In genomic region chr19:54286283-54286682, GRCh38 we compare ENCODE assay signal across 11 cellular contexts. TPM values are rescaled to one million over a fixed set of nuclear protein-coding genes. Genes with fewer than 3 reads are reported as not detected.
DNase-seq lines count a peak whose midpoint lies in the region; ATAC-seq, FAIRE-seq and TF ChIP-seq lines count a peak whose summit lies in the region.
"Not testable (repeated sequence)": the region's sequence is repeated elsewhere in the genome, so short reads cannot be mapped to it uniquely, and the experiment has no call there.
"Had no signal": no experiment of that assay in that cellular context is flagged by ENCODE, and none has a peak within 500 bp of the region (broad histone marks: within the 10 kb centered on the region; RNA-seq: fewer than 3 reads in every experiment).

No MANE protein-coding gene starts in this region.

- intact Hi-C loops in mucosa of descending colon (cut with DNase I, micrococcal nuclease): not testable (repeated sequence)

- not testable (repeated sequence) for TF ChIP-seq CTCF in bronchial epithelial cell (IDR thresholded peaks at IDR 0.05; ENCODE audit: insufficient read depth, low read length, severe bottlenecking); glutamatergic neuron (IDR thresholded peaks at IDR 0.05; ENCODE audit: partially characterized antibody, unreplicated experiment); mucosa of descending colon (IDR thresholded peaks at IDR 0.05)

- H3K27me3 Mint-ChIP-seq in glutamatergic neuron (ENCODE audit: unreplicated experiment): peaks cover 13% of the 10 kb centered on the region

- H3K27ac Mint-ChIP-seq in glutamatergic neuron (ENCODE audit: unreplicated experiment): peak overlapping the region; percentile 44
- H3K27ac Mint-ChIP-seq in stimulated activated effector memory CD8-positive, alpha-beta T cell treated with anti-CD3 and anti-CD28 coated beads, Interleukin-12 subunit alpha, Interleukin-12 subunit beta, amount 100 ng/mL, for 72 hours: peak overlapping the region; percentile 26

- not testable (repeated sequence) for H3K36me3 ChIP-seq in BLaER1 treated with 17β-estradiol and CSF1 and Interleukin-3, amounts not matched to agents 10 nM and 100 nM; bronchial epithelial cell (ENCODE audit: control insufficient read depth, insufficient read depth, low read length); mucosa of descending colon (ENCODE audit: low read depth)

- peak overlapping the region; percentile 89 to 100 (median 98) for H3K4me2 ChIP-seq in BLaER1 treated with 17β-estradiol and CSF1 and Interleukin-3, amounts not matched to agents 10 nM and 100 nM

- not testable (repeated sequence) for DNase-seq in GM18507 (ENCODE audit: extremely low spot score, insufficient read length, low read depth); bronchial epithelial cell (ENCODE audit: low read depth); glutamatergic neuron; mucosa of descending colon; stimulated activated effector memory CD8-positive, alpha-beta T cell treated with anti-CD3 and anti-CD28 coated beads, Interleukin-12 subunit alpha, Interleukin-12 subunit beta, amount 100 ng/mL, for 72 hours (ENCODE audit: low spot score in 2 of 2); urothelium cell line (ENCODE audit: low spot score)
- DNase-seq in RPMI8226: peak; percentile 30

- FAIRE-seq in GM18507 (lab: Jason Lieb, UNC): peak; percentile 89
- FAIRE-seq in bronchial epithelial cell (lab: Jason Lieb, UNC): peak; percentile 97
- peak; percentile 62 for FAIRE-seq in urothelium cell line (lab: Jason Lieb, UNC)

- peaks cover 24% of the 10 kb centered on the region for H3K9me3 Mint-ChIP-seq in glutamatergic neuron (ENCODE audit: unreplicated experiment)
- not testable (repeated sequence) for H3K9me3 Mint-ChIP-seq in stimulated activated effector memory CD8-positive, alpha-beta T cell treated with anti-CD3 and anti-CD28 coated beads, Interleukin-12 subunit alpha, Interleukin-12 subunit beta, amount 100 ng/mL, for 72 hours

- H3K9me3 ChIP-seq in BLaER1 treated with 17β-estradiol and CSF1 and Interleukin-3, amounts not matched to agents 10 nM and 100 nM (replicated peaks in 1 of 11); mucosa of descending colon: not testable (repeated sequence)

- peak overlapping the region in 5 of 10 experiments; percentile 10 to 49 (median 30); a peak in 6 of 20 replicates for H3K4me3 ChIP-seq in BLaER1 treated with 17β-estradiol and CSF1 and Interleukin-3, amounts not matched to agents 10 nM and 100 nM
- not testable (repeated sequence) for H3K4me3 ChIP-seq in bronchial epithelial cell (ENCODE audit: low read depth, low read length); mucosa of descending colon

- not testable (repeated sequence) for H4K20me1 ChIP-seq in BLaER1 treated with 17β-estradiol and CSF1 and Interleukin-3, amounts not matched to agents 10 nM and 100 nM

- H3K4me1 ChIP-seq in BLaER1 treated with 17β-estradiol and CSF1 and Interleukin-3, amounts not matched to agents 10 nM and 100 nM: peaks cover 90 to 99% (median 95%) of the 10 kb centered on the region in 10 experiments
- H3K4me1 ChIP-seq in mucosa of descending colon (ENCODE audit: low read depth): not testable (repeated sequence)

- H3K36me3 Mint-ChIP-seq in glutamatergic neuron (ENCODE audit: unreplicated experiment); stimulated activated effector memory CD8-positive, alpha-beta T cell treated with anti-CD3 and anti-CD28 coated beads, Interleukin-12 subunit alpha, Interleukin-12 subunit beta, amount 100 ng/mL, for 72 hours: not testable (repeated sequence)

- ATAC-seq in mucosa of descending colon: peak; percentile 32
- peak; percentile 19 for ATAC-seq in stimulated activated effector memory CD8-positive, alpha-beta T cell treated with anti-CD3 and anti-CD28 coated beads, Interleukin-12 subunit alpha, Interleukin-12 subunit beta, amount 100 ng/mL, for 72 hours

- H3K4me3 Mint-ChIP-seq in glutamatergic neuron (ENCODE audit: unreplicated experiment); stimulated activated effector memory CD8-positive, alpha-beta T cell treated with anti-CD3 and anti-CD28 coated beads, Interleukin-12 subunit alpha, Interleukin-12 subunit beta, amount 100 ng/mL, for 72 hours: not testable (repeated sequence)

- H3K27ac ChIP-seq in BLaER1 treated with 17β-estradiol and CSF1 and Interleukin-3, amounts not matched to agents 10 nM and 100 nM: peak overlapping the region; percentile 46 to 98 (median 93); a peak in 21 of 22 replicates

- H3K27me3 ChIP-seq in BLaER1 treated with 17β-estradiol and CSF1 and Interleukin-3, amounts not matched to agents 10 nM and 100 nM; bronchial epithelial cell (ENCODE audit: control insufficient read depth, insufficient read depth, low read length): not testable (repeated sequence)

- peak overlapping the region in 10 of 11 experiments; percentile 51 to 85 (median 71); a peak in 17 of 22 replicates for H3K9ac ChIP-seq in BLaER1 treated with 17β-estradiol and CSF1 and Interleukin-3, amounts not matched to agents 10 nM and 100 nM

- not testable (repeated sequence) for H3K4me1 Mint-ChIP-seq in glutamatergic neuron (ENCODE audit: low read depth, unreplicated experiment); stimulated activated effector memory CD8-positive, alpha-beta T cell treated with anti-CD3 and anti-CD28 coated beads, Interleukin-12 subunit alpha, Interleukin-12 subunit beta, amount 100 ng/mL, for 72 hours

RNA-seq across cellular contexts. Expression of gene LILRB2, which starts 5.4 kb away (rescaled TPM):
- not detected in 2 replicates for total RNA-seq in bronchial epithelial cell
- 0.54 TPM for total RNA-seq in glutamatergic neuron (ENCODE audit: unreplicated experiment)
- total RNA-seq in mucosa of descending colon: 1 to 10 TPM; 1.2 to 9.6 (median 4.7) TPM
- total RNA-seq: A172, H9 had no signal

RNA-seq across cellular contexts. Expression of gene LILRA5, which starts 26.7 kb away (rescaled TPM):
- total RNA-seq in bronchial epithelial cell: not detected in 2 replicates
- total RNA-seq in glutamatergic neuron (ENCODE audit: unreplicated experiment): not detected
- 1 to 10 TPM in 2 of 3 donors, under 1 TPM in 1; 0.72 to 4.7 (median 1.8) TPM for total RNA-seq in mucosa of descending colon
- total RNA-seq: A172, H9 had no signal

RNA-seq across cellular contexts. Expression of gene LILRB5, which starts 29.2 kb away (rescaled TPM):
- total RNA-seq in bronchial epithelial cell (not detected in 2 replicates), glutamatergic neuron (ENCODE audit: unreplicated experiment) (0.17 TPM), mucosa of descending colon (10 to 100 TPM in 2 of 3 donors, 1 to 10 TPM in 1; 5.4 to 17.5 (median 12.2) TPM)
- total RNA-seq: A172; CD8-positive, alpha-beta T cell had no signal

RNA-seq across cellular contexts. Expression of gene LILRA6, which starts 43.7 kb away (rescaled TPM):
- total RNA-seq in bronchial epithelial cell: not detected in 2 replicates
- not detected for total RNA-seq in glutamatergic neuron (ENCODE audit: unreplicated experiment)
- 1 to 10 TPM in 2 of 3 donors, not detected in 1; 2.4 to 3.5 TPM for total RNA-seq in mucosa of descending colon
- total RNA-seq: A172; CD8-positive, alpha-beta T cell; H9 had no signal

RNA-seq across cellular contexts. Expression of gene LILRA4, which starts 52.7 kb away (rescaled TPM):
- total RNA-seq in bronchial epithelial cell (not detected in 2 replicates), glutamatergic neuron (ENCODE audit: unreplicated experiment) (not detected), mucosa of descending colon (not detected)
- total RNA-seq: A172; CD8-positive, alpha-beta T cell; H9 had no signal
